Comparison of ENCODE assay signal across 8 cellular contexts in genomic region chr6:5260111-5260620, GRCh38. TPM values are rescaled to one million over a fixed set of nuclear protein-coding genes. Genes with fewer than 3 reads are reported as not detected.
DNase-seq lines count a peak whose midpoint lies in the region; ATAC-seq, FAIRE-seq and TF ChIP-seq lines count a peak whose summit lies in the region.

No MANE protein-coding gene starts in this region.

- 0 out of 4 replicates have a peak, but pooled peaks of 1 of the 2 experiments have one; percentile 14 for TF ChIP-seq RAD21 in K562 (CRISPR knock-in tag; conservative IDR thresholded peaks at IDR 0.05 in 1 of 2, IDR thresholded peaks at IDR 0.05 in 1 of 2)

- peaks cover 27% of the 10 kb centered on the region for H3K36me3 ChIP-seq in K562 (ENCODE audit: control insufficient read depth, insufficient read depth, low read length)

- 2% methylated on average over 13 of the region's 22 CpGs for WGBS in K562 (ENCODE audit: insufficient coverage, low coverage, missing lambda C conversion rate)

- TF ChIP-seq CTCF in K562 (IDR thresholded peaks at IDR 0.05 in 2 of 3, conservative IDR thresholded peaks at IDR 0.05 in 1 of 3; ENCODE audit: insufficient read depth in 2 of 3, low read depth in 1 of 3, low read length in 3 of 3), result no peak; a peak in 1 of 6 replicates

- H4K20me1 ChIP-seq in K562 (replicated peaks; ENCODE audit: control insufficient read depth, insufficient read depth, low read length), result no peaks in the 10 kb centered on the region

- intact Hi-C loops in K562 (cut with micrococcal nuclease), result loop anchor here (2.0 to 5.0 kb wide), 2 partner anchors 29 to 42 kb away; no protein-coding TSS in a partner anchor

- peak overlapping the region; percentile 93 for H3K4me2 ChIP-seq in K562 (ENCODE audit: insufficient read depth, low read length)

- H3K9me3 ChIP-seq in K562 (replicated peaks; ENCODE audit: control insufficient read depth, insufficient read depth, low read depth, low read length), result no peaks in the 10 kb centered on the region

- POLR2A ChIA-PET in K562 (lab: Yijun Ruan, JAX), result interaction anchor here (0.5 to 1.8 kb wide), 6 partner anchors 10 to 1357 kb away, joined by 3 to 9 read pairs (median 4); no protein-coding TSS in a partner anchor

- DNase-seq in NCI-H1105 treated with DMSO at 0.1 percent for 48 hours (lab: John Stamatoyannopoulos, UW) (peak; percentile 81), T1000 (lab: John Stamatoyannopoulos, UW) (peak; percentile 58), K562 (ENCODE audit: extremely low read depth in 1 of 4, low spot score in 3 of 4) (peak; percentile 79 to 88 (median 84)), iris pigment epithelial cell (ENCODE audit: low read depth) (peak; percentile 68), foreskin melanocyte (no peak)
- peak; percentile 55 for DNase-seq in stimulated activated CD4-positive, alpha-beta T cell treated with anti-CD3 and anti-CD28 coated beads, Interleukin-15, amount 100 ng/mL, for 1 hour (ENCODE audit: low read depth in 1 of 2, low spot score in 1 of 2)

- peaks cover 75% of the 10 kb centered on the region for H3K79me2 ChIP-seq in K562 (ENCODE audit: control insufficient read depth, insufficient read depth, low read length)

- ATAC-seq in GM18502 (IDR thresholded peaks at IDR 0.05; ENCODE audit: poor library complexity, unreplicated experiment) (peak; percentile 72), HG02678 (IDR thresholded peaks at IDR 0.05; ENCODE audit: unreplicated experiment) (peak; percentile 69), K562 (peak; percentile 89)

- H3K27me3 ChIP-seq in K562 (ENCODE audit: control insufficient read depth in 2 of 2, insufficient read depth in 2 of 2, low read length in 2 of 2), result no peaks in the 10 kb centered on the region

- peak overlapping the region; percentile 75 to 95 for H3K9ac ChIP-seq in K562 (ENCODE audit: insufficient read depth in 1 of 2, low read depth in 2 of 2, low read length in 2 of 2)

- BruUV-seq in K562 (replicated peaks; lab: Mats Ljungman, UMichigan), result no TSS peak

- H3K9me1 ChIP-seq in K562 (ENCODE audit: control insufficient read depth, insufficient read depth, low read length), result no peaks in the 10 kb centered on the region

- H3K4me1 ChIP-seq in K562 (replicated peaks in 1 of 2; ENCODE audit: control insufficient read depth in 2 of 2, insufficient read depth in 2 of 2, low read length in 2 of 2), result peaks cover 6 to 7% of the 10 kb centered on the region in 2 experiments; a peak in 4 of 5 replicates

- peak overlapping the region; percentile 99 for H2AFZ ChIP-seq in K562 (ENCODE audit: low read depth, low read length)

- peak overlapping the region; percentile 98 for H3K27ac ChIP-seq in K562 (ENCODE audit: extremely low read depth, low read depth, low read length)

- peak overlapping the region; percentile 76 for H3K4me3 ChIP-seq in K562

- no peak for TF ChIP-seq POLR2A in K562 (conservative IDR thresholded peaks at IDR 0.05)

- CTCF ChIA-PET in K562 (lab: Yijun Ruan, JAX; ENCODE audit: low intra/inter-chr PET ratio), result interaction anchor here (1.1 kb wide), 1 partner anchor 44 kb away, joined by 4 read pairs; no protein-coding TSS in a partner anchor

- FAIRE-seq in K562 (lab: Jason Lieb, UNC), result peak; percentile 86

- TF ChIP-seq EP300 in K562 (IDR thresholded peaks at IDR 0.05; ENCODE audit: low read length), result no peak

- in situ Hi-C loops in K562 (cut with MboI), result no loop called here

TF ChIP-seq in K562, 482 proteins besides CTCF, POLR2A, EP300 and RAD21 (continues in another document):
- TF ChIP-seq FOXJ2 (tag; IDR thresholded peaks at IDR 0.05), result no peak
- no peak for TF ChIP-seq ARID2 (IDR thresholded peaks at IDR 0.05)
- TF ChIP-seq HBP1 (CRISPR knock-in tag; IDR thresholded peaks at IDR 0.05), result no peak
- TF ChIP-seq HDAC1 (IDR thresholded peaks at IDR 0.05), result peak in 1 of 2 experiments; percentile 39; a peak in 1 of 4 replicates
- peak; percentile 87 for TF ChIP-seq ATF7 (IDR thresholded peaks at IDR 0.05)
- TF ChIP-seq TRIM24 (IDR thresholded peaks at IDR 0.05), result no peak
- no peak; the same call in 1 of the 2 replicates for TF ChIP-seq AFF4 (CRISPR knock-in tag; IDR thresholded peaks at IDR 0.05)
- TF ChIP-seq MTA3 (IDR thresholded peaks at IDR 0.05; ENCODE audit: borderline replicate concordance), result peak; percentile 19
- TF ChIP-seq SAP30 (IDR thresholded peaks at IDR 0.05; ENCODE audit: borderline replicate concordance, insufficient read depth, low read depth, low read length, poor library complexity, severe bottlenecking), result peak; percentile 95
- no peak for TF ChIP-seq KLF10 (CRISPR knock-in tag; IDR thresholded peaks at IDR 0.05)
- TF ChIP-seq SMARCE1 (IDR thresholded peaks at IDR 0.05), result peak; percentile 14; the same call in 1 of the 2 replicates

RNA-seq across cellular contexts. Expression of gene LYRM4, which starts 0.6 kb away (rescaled TPM):
- total RNA-seq in K562 (2011; cell fraction: chromatin; rRNA removed; ENCODE audit: low replicate concordance), result 27.0 and 54.7 TPM in 2 replicates
- 13.8 and 16.4 TPM in 2 replicates for total RNA-seq in K562 (2011; cell fraction: nucleolus; rRNA removed)
- 46.3 and 95.0 TPM in 2 replicates for total RNA-seq in K562 (2011; cell fraction: nucleoplasm; rRNA removed)
- 24.2 and 28.8 TPM in 2 replicates for total RNA-seq in K562 (2014; rRNA removed)
- 41.1 and 41.8 TPM in 2 replicates for total RNA-seq in K562 (2014; rRNA removed; fragmentation: Illumina TruSeq; extraction: Trizol)
- 29.0 and 33.9 TPM in 2 replicates for total RNA-seq in K562 (2015; rRNA removed; fragmentation: Illumina TruSeq; extraction: Trizol)
- total RNA-seq in K562 (2021), result 56.2 and 69.4 TPM in 2 replicates
- 66.4 and 69.4 TPM in 2 replicates for polyA plus RNA-seq in K562 (2011; rRNA removed)
- 44.2 and 62.9 TPM in 2 replicates for polyA plus RNA-seq in K562 (2011; cell fraction: cytosol; rRNA removed)
- 19.4 and 28.2 TPM in 2 replicates for polyA plus RNA-seq in K562 (2011; cell fraction: nucleus; rRNA removed)
- polyA plus RNA-seq in K562 (2012), result 38.7 and 53.8 TPM in 2 replicates
- polyA plus RNA-seq in K562 (2014; fragmentation: Illumina TruSeq; extraction: Trizol), result 31.3 and 36.9 TPM in 2 replicates
- 10 to 100 TPM; 50.2 to 61.0 TPM for polyA plus RNA-seq in K562 (2014; fragmentation: Nextera tagmentation; extraction: Ambion mirVana)
- 29.9 and 40.8 TPM in 2 replicates for polyA plus RNA-seq in K562 (2014; rRNA removed)
- polyA minus RNA-seq in K562 (2011; rRNA and poly(A)+ RNA removed), result 41.4 and 43.3 TPM in 2 replicates
- 13.4 and 17.3 TPM in 2 replicates for polyA minus RNA-seq in K562 (2011; cell fraction: cytosol; rRNA and poly(A)+ RNA removed)
- polyA minus RNA-seq in K562 (2011; cell fraction: nucleus; rRNA and poly(A)+ RNA removed), result 10.0 and 11.6 TPM in 2 replicates

RNA-seq across cellular contexts. Expression of gene FARS2, which starts 1.1 kb away (rescaled TPM):
- 45.6 and 71.4 TPM in 2 replicates for total RNA-seq in K562 (2011; cell fraction: chromatin; rRNA removed; ENCODE audit: low replicate concordance)
- 42.9 and 58.8 TPM in 2 replicates for total RNA-seq in K562 (2011; cell fraction: nucleolus; rRNA removed)
- 45.3 and 48.5 TPM in 2 replicates for total RNA-seq in K562 (2011; cell fraction: nucleoplasm; rRNA removed)
- total RNA-seq in K562 (2014; rRNA removed), result 22.5 and 30.7 TPM in 2 replicates
- total RNA-seq in K562 (2014; rRNA removed; fragmentation: Illumina TruSeq; extraction: Trizol), result 24.3 and 27.5 TPM in 2 replicates
- total RNA-seq in K562 (2015; rRNA removed; fragmentation: Illumina TruSeq; extraction: Trizol), result 27.9 and 28.1 TPM in 2 replicates
- 25.8 and 26.6 TPM in 2 replicates for total RNA-seq in K562 (2021)
- 26.1 and 27.0 TPM in 2 replicates for polyA plus RNA-seq in K562 (2011; rRNA removed)
- polyA plus RNA-seq in K562 (2011; cell fraction: cytosol; rRNA removed), result 27.4 and 27.7 TPM in 2 replicates
- polyA plus RNA-seq in K562 (2011; cell fraction: nucleus; rRNA removed), result 15.7 and 17.5 TPM in 2 replicates
- 21.3 and 22.0 TPM in 2 replicates for polyA plus RNA-seq in K562 (2012)
- 24.1 and 25.9 TPM in 2 replicates for polyA plus RNA-seq in K562 (2014; fragmentation: Illumina TruSeq; extraction: Trizol)
- polyA plus RNA-seq in K562 (2014; fragmentation: Nextera tagmentation; extraction: Ambion mirVana), result 10 to 100 TPM; 52.3 to 62.2 TPM
- 16.5 and 25.5 TPM in 2 replicates for polyA plus RNA-seq in K562 (2014; rRNA removed)
- 62.9 TPM in 2 replicates for polyA minus RNA-seq in K562 (2011; rRNA and poly(A)+ RNA removed)
- 21.6 and 22.2 TPM in 2 replicates for polyA minus RNA-seq in K562 (2011; cell fraction: cytosol; rRNA and poly(A)+ RNA removed)
- 62.1 and 76.5 TPM in 2 replicates for polyA minus RNA-seq in K562 (2011; cell fraction: nucleus; rRNA and poly(A)+ RNA removed)
